In genomic region chr16:75319513-75320401, GRCh38 we compare ENCODE assay signal across 9 cellular contexts.
DNase-seq lines count a peak whose midpoint lies in the region; ATAC-seq and TF ChIP-seq lines count a peak whose summit lies in the region.
"Had no signal": no experiment of that assay in that cellular context is flagged by ENCODE, and none has a peak within 500 bp of the region (broad histone marks: within the 10 kb centered on the region; RNA-seq: fewer than 3 reads in every experiment).

No MANE protein-coding gene starts in this region.

- ATAC-seq in HG02840 (IDR thresholded peaks at IDR 0.05; ENCODE audit: low FRiP score, unreplicated experiment) (peak; percentile 78), gastrocnemius medialis (no peak)
- ATAC-seq: A549 had no signal

- no peaks in the 10 kb centered on the region for H3K9me3 ChIP-seq in gastrocnemius medialis
- H3K9me3 ChIP-seq: A549 had no signal

- no peaks in the 10 kb centered on the region for H3K4me1 ChIP-seq in gastrocnemius medialis
- H3K4me1 ChIP-seq: A549 had no signal

- DNase-seq in NOMO-1 treated with DMSO at 0.1 percent for 48 hours (lab: John Stamatoyannopoulos, UW; ENCODE audit: unreplicated experiment), result peak; percentile 61
- no peak for DNase-seq in NOMO-1 treated with dmso at 0.1 percent for 144 hours (lab: John Stamatoyannopoulos, UW; ENCODE audit: unreplicated experiment)
- DNase-seq in RPMI7951 (ENCODE audit: low read depth), result peak; percentile 90
- peak; percentile 90 for DNase-seq in fibroblast of pulmonary artery (ENCODE audit: low read depth)
- DNase-seq in cerebellar nuclear complex (lab: John Stamatoyannopoulos, UW), result no peak
- DNase-seq in NCI-H1048 (lab: John Stamatoyannopoulos, UW), result no peak
- no peak for DNase-seq in gastrocnemius medialis

- H3K27ac ChIP-seq in gastrocnemius medialis, result no peak overlapping the region
- H3K27ac ChIP-seq: A549 had no signal

- TF ChIP-seq CTCF in fibroblast of pulmonary artery (IDR thresholded peaks at IDR 0.05; ENCODE audit: low read length, missing control alignments) (no peak), gastrocnemius medialis (IDR thresholded peaks at IDR 0.05 in 4 of 5, conservative IDR thresholded peaks at IDR 0.05 in 1 of 5) (no peak)

- intact Hi-C loops in gastrocnemius medialis (cut with DNase I; ENCODE audit: low total_unique reads), result no loop called here

- H3K36me3 ChIP-seq in gastrocnemius medialis, result no peaks in the 10 kb centered on the region

- H3K4me3 ChIP-seq in fibroblast of pulmonary artery (replicated peaks; ENCODE audit: low read depth, low read length), result peak overlapping the region; percentile 29
- no peak overlapping the region for H3K4me3 ChIP-seq in gastrocnemius medialis
- H3K4me3 ChIP-seq: A549 had no signal

- in situ Hi-C loops in gastrocnemius medialis (cut with MboI; ENCODE audit: low sequenced_read_pairs in 4 of 4), result no loop called here

- TF ChIP-seq POLR2A in gastrocnemius medialis (IDR thresholded peaks at IDR 0.05), result no peak

- H3K27me3 ChIP-seq in gastrocnemius medialis, result no peaks in the 10 kb centered on the region

Comparison
In these comparisons a context has a peak if more than half of its experiments do, and no peak if none do; other contexts are left out.
1. DNase-seq: peak in NOMO-1 treated with DMSO at 0.1 percent for 48 hours (single experiment), RPMI7951 (single experiment) and fibroblast of pulmonary artery (single experiment); none in NOMO-1 treated with dmso at 0.1 percent for 144 hours (single experiment), cerebellar nuclear complex (0 of 2), NCI-H1048 (single experiment) and gastrocnemius medialis (0 of 2).